Comparison of ENCODE assay signal across 14 cellular contexts in the genomic region with DNA sequence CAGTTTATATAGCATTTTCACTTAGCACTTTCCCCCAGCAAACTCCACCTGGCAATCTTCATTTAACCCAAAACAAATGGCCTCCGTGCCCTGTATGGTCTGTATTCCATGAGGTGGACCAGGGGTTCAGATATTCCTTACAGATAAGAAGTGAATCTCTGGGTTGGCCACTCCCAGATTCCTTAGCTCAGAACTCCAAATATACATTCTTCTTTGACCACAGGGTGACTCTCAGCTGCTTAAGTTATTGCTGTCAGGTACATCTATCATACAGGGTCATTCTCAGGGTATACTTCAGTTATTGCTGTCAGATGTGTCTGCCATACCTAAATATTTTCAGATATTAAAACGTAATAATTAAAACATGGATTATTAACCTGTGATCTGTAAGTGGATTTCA.
"Had no signal": no experiment of that assay in that cellular context is flagged by ENCODE, and none has a peak within 500 bp of the region (broad histone marks: within the 10 kb centered on the region; RNA-seq: fewer than 3 reads in every experiment).

No MANE protein-coding gene starts in this region.

- H3K27me3 ChIP-seq: gastrocnemius medialis, ovary, sigmoid colon, suprapubic skin, upper lobe of left lung had no signal

- H3K4me3 ChIP-seq: gastrocnemius medialis, left ventricle myocardium inferior, ovary, sigmoid colon, suprapubic skin, upper lobe of left lung had no signal

- ATAC-seq: activated T-cell treated with anti-CD3 and anti-CD28 coated beads, Interleukin-2, amount 50 U/mL, for 4 hours; gastrocnemius medialis had no signal

- H3K9me3 ChIP-seq: gastrocnemius medialis, left ventricle myocardium inferior, ovary, sigmoid colon, suprapubic skin, upper lobe of left lung had no signal

- H3K27ac ChIP-seq: gastrocnemius medialis, left ventricle myocardium inferior, sigmoid colon, suprapubic skin, upper lobe of left lung had no signal

- H3K4me1 ChIP-seq: gastrocnemius medialis, left ventricle myocardium inferior, sigmoid colon, suprapubic skin, upper lobe of left lung had no signal

- H3K36me3 ChIP-seq: gastrocnemius medialis, left ventricle myocardium inferior, ovary, sigmoid colon, suprapubic skin, upper lobe of left lung had no signal

- DNase-seq: activated CD4-positive, alpha-beta T cell treated with anti-CD3 and anti-CD28 coated beads for 1 hour; activated CD4-positive, alpha-beta T cell treated with anti-CD3 and anti-CD28 coated beads, Interleukin-2, amount 50 U/mL, for 48 hours; activated gamma-delta T cell; activated T-cell treated with anti-CD3 and anti-CD28 coated beads, Interleukin-2, amount 50 U/mL, for 4 hours; anterior cingulate cortex; effector CD4-positive, alpha-beta T cell; gastrocnemius medialis; left ventricle myocardium inferior; ovary; sigmoid colon; stimulated activated CD4-positive, alpha-beta T cell treated with anti-CD3 and anti-CD28 coated beads, Interleukin-2, amount 100 ng/mL, for 48 hours; stimulated activated naive CD4-positive, alpha-beta T cell treated with Interleukin-2 at 50 U/mL for 16 hours; upper lobe of left lung had no signal
